12 cellular contexts compared by ENCODE assay signal in the genomic region with DNA sequence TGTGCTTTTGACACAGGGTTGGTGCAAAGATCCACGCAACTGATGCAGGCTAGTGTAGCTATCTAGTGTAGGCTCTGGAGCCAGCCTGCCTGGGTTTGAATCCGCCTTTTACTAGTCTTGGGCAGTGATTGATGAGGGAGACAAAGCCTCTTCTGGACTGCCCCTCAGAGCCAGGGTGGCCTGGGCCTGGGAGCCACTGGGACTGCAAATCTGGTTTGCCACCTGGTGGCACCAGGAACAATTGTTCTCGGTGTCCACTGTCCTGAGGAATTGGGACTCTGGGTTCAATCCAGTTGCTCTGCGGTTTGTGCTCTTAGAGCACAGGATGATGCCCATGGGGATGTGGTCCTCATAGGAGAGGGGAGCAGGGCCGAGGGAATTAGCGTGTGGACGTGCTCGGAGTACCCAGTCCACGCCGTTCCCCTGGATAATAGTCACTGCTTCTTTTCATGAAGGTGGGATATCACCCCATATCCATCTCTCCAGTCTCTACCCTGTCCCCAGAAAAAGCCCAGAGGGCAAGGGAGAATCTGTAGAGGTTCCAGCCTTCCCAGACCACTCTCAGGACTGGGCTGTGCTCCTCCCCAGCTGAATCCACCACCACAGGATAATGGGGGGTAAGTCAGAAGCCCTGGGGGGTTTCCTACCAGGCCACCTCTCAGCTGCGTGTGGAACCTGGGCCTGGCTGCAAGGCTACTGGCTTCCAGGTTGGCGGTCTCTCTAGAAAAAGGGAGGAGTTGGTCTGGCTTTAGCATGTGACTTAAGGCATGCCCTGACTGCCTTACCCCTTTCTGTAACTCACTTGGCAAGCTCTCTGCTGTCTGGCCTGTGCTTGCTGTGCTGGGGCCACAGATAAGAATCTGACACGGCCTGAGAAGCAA. TPM values are rescaled to one million over a fixed set of nuclear protein-coding genes. Genes with fewer than 3 reads are reported as not detected.
DNase-seq lines count a peak whose midpoint lies in the region; ATAC-seq and TF ChIP-seq lines count a peak whose summit lies in the region.
"Had no signal": no experiment of that assay in that cellular context is flagged by ENCODE, and none has a peak within 500 bp of the region (broad histone marks: within the 10 kb centered on the region; RNA-seq: fewer than 3 reads in every experiment).

No MANE protein-coding gene starts in this region.

- H3K4me3 Mint-ChIP-seq in activated CD4-positive, alpha-beta T cell treated with anti-CD3 and anti-CD28 coated beads, Interleukin-2, amount 10 ng/mL, durations not matched to agents 7 days and 5 days, result peak overlapping the region; percentile 88
- H3K4me3 Mint-ChIP-seq in stimulated activated effector memory CD8-positive, alpha-beta T cell treated with anti-CD3 and anti-CD28 coated beads, Interleukin-12 subunit alpha, Interleukin-12 subunit beta, amount 100 ng/mL, for 72 hours, result peak overlapping the region; percentile 84

- 82 to 84% methylated on average over 7 to 11 of the region's 13 CpGs for WGBS in esophagus squamous epithelium, 2 donors
- WGBS in aorta, 2 donors, result 78 to 79% methylated on average over 13 of the region's 13 CpGs

- no peaks in the 10 kb centered on the region for H3K27me3 Mint-ChIP-seq in activated CD4-positive, alpha-beta T cell treated with anti-CD3 and anti-CD28 coated beads, Interleukin-2, amount 10 ng/mL, durations not matched to agents 7 days and 5 days

- H3K4me1 ChIP-seq in esophagus squamous epithelium, result peaks cover 18 to 49% (median 26%) of the 10 kb centered on the region in 3 donors
- no peaks in the 10 kb centered on the region for H3K4me1 ChIP-seq in aorta (ENCODE audit: control insufficient read depth in 1 of 2, insufficient read depth in 2 of 2, low read length in 2 of 2)

- H3K27ac ChIP-seq in RWPE1, result peak overlapping the region; percentile 55
- peak overlapping the region; percentile 9 to 55 (median 28) for H3K27ac ChIP-seq in esophagus squamous epithelium
- H3K27ac ChIP-seq in aorta (ENCODE audit: low read depth in 1 of 2, low read length in 2 of 2), result no peak overlapping the region
- H3K27ac ChIP-seq: C4-2B, SJSA1 had no signal

- TF ChIP-seq CTCF in RWPE1 (conservative IDR thresholded peaks at IDR 0.05; ENCODE audit: low read depth) (no peak), esophagus squamous epithelium (IDR thresholded peaks at IDR 0.05) (peak in 2 of 6 experiments; percentile 20 to 32)

- H3K9me3 ChIP-seq in esophagus squamous epithelium, result no peaks in the 10 kb centered on the region
- H3K9me3 ChIP-seq in aorta (ENCODE audit: control insufficient read depth, low read length), result no peaks in the 10 kb centered on the region
- H3K9me3 ChIP-seq: SJSA1 had no signal

- H3K27me3 ChIP-seq in esophagus squamous epithelium (no peaks in the 10 kb centered on the region), aorta (ENCODE audit: control insufficient read depth in 1 of 2, insufficient read depth in 2 of 2, low read length in 1 of 2) (no peaks in the 10 kb centered on the region)
- H3K27me3 ChIP-seq: SJSA1 had no signal

- H3K4me1 Mint-ChIP-seq in activated CD4-positive, alpha-beta T cell treated with anti-CD3 and anti-CD28 coated beads, Interleukin-2, amount 10 ng/mL, durations not matched to agents 7 days and 5 days, result peaks cover 31% of the 10 kb centered on the region
- peaks cover 52% of the 10 kb centered on the region for H3K4me1 Mint-ChIP-seq in stimulated activated effector memory CD8-positive, alpha-beta T cell treated with anti-CD3 and anti-CD28 coated beads, Interleukin-12 subunit alpha, Interleukin-12 subunit beta, amount 100 ng/mL, for 72 hours

- ATAC-seq in stimulated activated effector memory CD8-positive, alpha-beta T cell treated with anti-CD3 and anti-CD28 coated beads, Interleukin-12 subunit alpha, Interleukin-12 subunit beta, amount 100 ng/mL, for 72 hours, result no peak
- ATAC-seq in aorta (ENCODE audit: low FRiP score), result no peak

- DNase-seq in activated CD4-positive, alpha-beta T cell treated with anti-CD3 and anti-CD28 coated beads, Interleukin-2, amount 10 ng/mL, durations not matched to agents 7 days and 5 days, result no peak
- DNase-seq in activated CD4-positive, alpha-beta T cell treated with anti-CD3 and anti-CD28 coated beads for 48 hours, result no peak
- DNase-seq in RWPE1 (ENCODE audit: low spot score) (no peak), esophagus squamous epithelium (lab: John Stamatoyannopoulos, UW) (no peak), aorta (no peak), ureter (ENCODE audit: low spot score) (no peak)
- DNase-seq in stimulated activated effector memory CD8-positive, alpha-beta T cell treated with anti-CD3 and anti-CD28 coated beads, Interleukin-12 subunit alpha, Interleukin-12 subunit beta, amount 100 ng/mL, for 72 hours (ENCODE audit: low spot score in 2 of 2), result no peak
- no peak for DNase-seq in stimulated activated CD4-positive, alpha-beta T cell treated with anti-CD3 and anti-CD28 coated beads, Interleukin-2, amount 100 ng/mL, for 24 hours
- DNase-seq: activated naive CD4-positive, alpha-beta T cell treated with anti-CD3 and anti-CD28 coated beads for 36 hours; NCI-H1417 treated with DMSO at 0.1 percent for 48 hours had no signal

- TF ChIP-seq POLR2A in esophagus squamous epithelium (IDR thresholded peaks at IDR 0.05), result peak in 1 of 4 donors; percentile 25

- H3K36me3 Mint-ChIP-seq in activated CD4-positive, alpha-beta T cell treated with anti-CD3 and anti-CD28 coated beads, Interleukin-2, amount 10 ng/mL, durations not matched to agents 7 days and 5 days (ENCODE audit: low read depth), result peaks cover 7% of the 10 kb centered on the region
- peaks cover 30% of the 10 kb centered on the region for H3K36me3 Mint-ChIP-seq in stimulated activated effector memory CD8-positive, alpha-beta T cell treated with anti-CD3 and anti-CD28 coated beads, Interleukin-12 subunit alpha, Interleukin-12 subunit beta, amount 100 ng/mL, for 72 hours

- intact Hi-C loops in esophagus squamous epithelium (cut with DNase I) (no loop called here), aorta (cut with DNase I) (loop anchor here in 1 of 2 donors (10.0 kb wide), 1 partner anchor 563 kb away; no protein-coding TSS in a partner anchor)

- peaks cover 0 to 29% (median under 1%) of the 10 kb centered on the region in 3 donors for H3K36me3 ChIP-seq in esophagus squamous epithelium
- H3K36me3 ChIP-seq in aorta (ENCODE audit: control insufficient read depth in 1 of 2, insufficient read depth in 2 of 2, low read length in 1 of 2), result no peaks in the 10 kb centered on the region

- POLR2A ChIA-PET in activated CD4-positive, alpha-beta T cell treated with anti-CD3 and anti-CD28 coated beads, Interleukin-2, amount 10 ng/mL, durations not matched to agents 7 days and 5 days (lab: Charles Lee), result interaction anchor here (0.6 kb wide), 1 partner anchor 100 kb away, joined by 3 read pairs; no protein-coding TSS in a partner anchor
- POLR2A ChIA-PET in RWPE1 (lab: Yijun Ruan, JAX; ENCODE audit: low non-redundant PET), result no interaction called here

- CTCF ChIA-PET in activated CD4-positive, alpha-beta T cell treated with anti-CD3 and anti-CD28 coated beads, Interleukin-2, amount 10 ng/mL, durations not matched to agents 7 days and 5 days (lab: Charles Lee), result interaction anchor here (1.1 kb wide), 1 partner anchor 10 kb away, joined by 3 read pairs; the partner anchor contains the start of gene TMED9
- CTCF ChIA-PET in RWPE1 (lab: Yijun Ruan, JAX), result interaction anchor here (0.9 kb wide), 1 partner anchor 20 kb away, joined by 3 read pairs; no protein-coding TSS in a partner anchor

- peak overlapping the region; percentile 42 for H3K27ac Mint-ChIP-seq in activated CD4-positive, alpha-beta T cell treated with anti-CD3 and anti-CD28 coated beads, Interleukin-2, amount 10 ng/mL, durations not matched to agents 7 days and 5 days
- H3K27ac Mint-ChIP-seq in stimulated activated effector memory CD8-positive, alpha-beta T cell treated with anti-CD3 and anti-CD28 coated beads, Interleukin-12 subunit alpha, Interleukin-12 subunit beta, amount 100 ng/mL, for 72 hours, result peak overlapping the region; percentile 36

- H3K9me3 Mint-ChIP-seq in activated CD4-positive, alpha-beta T cell treated with anti-CD3 and anti-CD28 coated beads, Interleukin-2, amount 10 ng/mL, durations not matched to agents 7 days and 5 days, result no peaks in the 10 kb centered on the region
- no peaks in the 10 kb centered on the region for H3K9me3 Mint-ChIP-seq in stimulated activated effector memory CD8-positive, alpha-beta T cell treated with anti-CD3 and anti-CD28 coated beads, Interleukin-12 subunit alpha, Interleukin-12 subunit beta, amount 100 ng/mL, for 72 hours
- H3K9me3 Mint-ChIP-seq: activated naive CD4-positive, alpha-beta T cell treated with anti-CD3 and anti-CD28 coated beads for 36 hours had no signal

- H3K4me3 ChIP-seq in esophagus squamous epithelium (no peak overlapping the region), aorta (ENCODE audit: low read length in 2 of 2) (no peak overlapping the region)

RNA-seq across cellular contexts. Expression of gene B4GALT7, which starts 1.9 kb away (rescaled TPM):
- 10 to 100 TPM; 20.3 to 20.5 TPM for total RNA-seq in activated CD4-positive, alpha-beta T cell treated with anti-CD3 and anti-CD28 coated beads, Interleukin-2, amount 10 ng/mL, durations not matched to agents 7 days and 5 days
- total RNA-seq in esophagus squamous epithelium (10 to 100 TPM; 13.5 to 22.9 (median 15.8) TPM), aorta (10 to 100 TPM; 18.9 to 22.6 TPM), ureter (45.7 TPM)
- polyA plus RNA-seq in aorta, result 10 to 100 TPM; 19.0 to 36.8 TPM

RNA-seq across cellular contexts. Expression of gene TMED9, which starts 9.8 kb away (rescaled TPM):
- total RNA-seq in activated CD4-positive, alpha-beta T cell treated with anti-CD3 and anti-CD28 coated beads, Interleukin-2, amount 10 ng/mL, durations not matched to agents 7 days and 5 days, result 100 to 1,000 TPM in 1 of 2 experiments, 10 to 100 TPM in 1; 94.0 to 105 TPM
- total RNA-seq in esophagus squamous epithelium, result 100 to 1,000 TPM in 3 of 4 donors, 10 to 100 TPM in 1; 96.5 to 141 (median 119) TPM
- total RNA-seq in aorta, result 100 to 1,000 TPM; 119 to 137 TPM
- polyA plus RNA-seq in aorta, result 100 to 1,000 TPM; 110 to 124 TPM
- total RNA-seq in ureter, result 137 TPM

RNA-seq across cellular contexts. Expression of gene FAM193B, which starts 47.5 kb away (rescaled TPM):
- total RNA-seq in activated CD4-positive, alpha-beta T cell treated with anti-CD3 and anti-CD28 coated beads, Interleukin-2, amount 10 ng/mL, durations not matched to agents 7 days and 5 days, result 100 to 1,000 TPM; 102 to 120 TPM
- 10 to 100 TPM; 28.5 to 52.1 (median 41.9) TPM for total RNA-seq in esophagus squamous epithelium
- 100 to 1,000 TPM in 1 of 2 donors, 10 to 100 TPM in 1; 67.5 to 113 TPM for total RNA-seq in aorta
- 100 to 1,000 TPM in 1 of 2 donors, 10 to 100 TPM in 1; 49.5 to 533 TPM for polyA plus RNA-seq in aorta
- 76.0 TPM for total RNA-seq in ureter

Comparison
In these comparisons a context has a peak if more than half of its experiments do, and no peak if none do; other contexts are left out.
1. H3K27ac ChIP-seq: peak in RWPE1 (single experiment) and esophagus squamous epithelium (4 of 4); none in aorta (0 of 2).